18 cellular contexts compared by ENCODE assay signal in genomic region chr9:82940386-82940785, GRCh38.
DNase-seq lines count a peak whose midpoint lies in the region; ATAC-seq and TF ChIP-seq lines count a peak whose summit lies in the region.
"Had no signal": no experiment of that assay in that cellular context is flagged by ENCODE, and none has a peak within 500 bp of the region (broad histone marks: within the 10 kb centered on the region; RNA-seq: fewer than 3 reads in every experiment).

No MANE protein-coding gene starts in this region.

- no peak overlapping the region for H2BK120ac ChIP-seq in mesenchymal stem cell (ENCODE audit: low read depth, low read length)

- H3K27me3 ChIP-seq in mesenchymal stem cell (ENCODE audit: control insufficient read depth in 1 of 2, insufficient read depth in 1 of 2, low read length in 2 of 2) = no peaks in the 10 kb centered on the region
- no peaks in the 10 kb centered on the region for H3K27me3 ChIP-seq in upper lobe of right lung
- H3K27me3 ChIP-seq: BLaER1 treated with 17β-estradiol and CSF1 and Interleukin-3, amounts not matched to agents 10 nM and 100 nM had no signal

- no peak overlapping the region for H3K4me2 ChIP-seq in mesenchymal stem cell (ENCODE audit: low read length, poor library complexity, severe bottlenecking)
- H3K4me2 ChIP-seq: BLaER1 treated with 17β-estradiol and CSF1 and Interleukin-3, amounts not matched to agents 10 nM and 100 nM had no signal

- H3K23ac ChIP-seq in mesenchymal stem cell (ENCODE audit: low read length in 2 of 2) = no peak overlapping the region

- no peak overlapping the region for H2AFZ ChIP-seq in mesenchymal stem cell (ENCODE audit: low read depth, low read length)
- H2AFZ ChIP-seq: GM23248 had no signal

- H4K8ac ChIP-seq in mesenchymal stem cell (ENCODE audit: low read length) = peak overlapping the region; percentile 55

- H3K9ac ChIP-seq in mesenchymal stem cell (ENCODE audit: low read length) = no peak overlapping the region
- H3K9ac ChIP-seq: BLaER1 treated with 17β-estradiol and CSF1 and Interleukin-3, amounts not matched to agents 10 nM and 100 nM; GM23248 had no signal

- H3K27ac ChIP-seq in mesenchymal stem cell (ENCODE audit: low read length, poor library complexity, severe bottlenecking) (no peak overlapping the region), upper lobe of right lung (no peak overlapping the region)
- H3K27ac ChIP-seq: 22Rv1; BLaER1 treated with 17β-estradiol and CSF1 and Interleukin-3, amounts not matched to agents 10 nM and 100 nM; GM23248 had no signal

- intact Hi-C loops in upper lobe of right lung (cut with DNase I) = no loop called here

- peaks cover 3% of the 10 kb centered on the region for H3K9me3 Mint-ChIP-seq in osteocyte (ENCODE audit: unreplicated experiment)

- H3K36me3 ChIP-seq in mesenchymal stem cell (ENCODE audit: control insufficient read depth in 1 of 2, insufficient read depth in 2 of 2, low read depth in 1 of 2, low read length in 2 of 2) = no peaks in the 10 kb centered on the region
- H3K36me3 ChIP-seq in upper lobe of right lung = no peaks in the 10 kb centered on the region
- H3K36me3 ChIP-seq: BLaER1 treated with 17β-estradiol and CSF1 and Interleukin-3, amounts not matched to agents 10 nM and 100 nM had no signal

- no peaks in the 10 kb centered on the region for H3K9me3 ChIP-seq in mesenchymal stem cell (ENCODE audit: control insufficient read depth, low read length)
- H3K9me3 ChIP-seq in upper lobe of right lung = no peaks in the 10 kb centered on the region

- H3K4me1 ChIP-seq in mesenchymal stem cell (ENCODE audit: control insufficient read depth, insufficient read depth, low read depth, low read length) (peaks cover 3% of the 10 kb centered on the region), upper lobe of right lung (no peaks in the 10 kb centered on the region)
- H3K4me1 ChIP-seq: BLaER1 treated with 17β-estradiol and CSF1 and Interleukin-3, amounts not matched to agents 10 nM and 100 nM had no signal

- TF ChIP-seq CTCF in upper lobe of right lung (IDR thresholded peaks at IDR 0.05) = no peak
- TF ChIP-seq CTCF in osteocyte (IDR thresholded peaks at IDR 0.05) = no peak

- H3K4me3 ChIP-seq in mesenchymal stem cell (ENCODE audit: insufficient read depth in 1 of 2, low read depth in 1 of 2, low read length in 2 of 2) (no peak overlapping the region), upper lobe of right lung (no peak overlapping the region)
- H3K4me3 ChIP-seq: BLaER1 treated with 17β-estradiol and CSF1 and Interleukin-3, amounts not matched to agents 10 nM and 100 nM; GM23248 had no signal

- H3K27ac Mint-ChIP-seq in osteocyte (ENCODE audit: unreplicated experiment) = no peak overlapping the region
- H3K27ac Mint-ChIP-seq: B cell; CD8-positive, alpha-beta T cell had no signal

- no peak overlapping the region for H2AK5ac ChIP-seq in mesenchymal stem cell (ENCODE audit: low read length, severe bottlenecking)

- H3K36me3 Mint-ChIP-seq in osteocyte (ENCODE audit: unreplicated experiment) = no peaks in the 10 kb centered on the region
- H3K36me3 Mint-ChIP-seq: CD8-positive, alpha-beta T cell had no signal

- H3K79me1 ChIP-seq in mesenchymal stem cell (replicated peaks; ENCODE audit: low read length, poor library complexity, severe bottlenecking) = no peaks in the 10 kb centered on the region

- DNase-seq in NCI-H446 treated with DMSO at 0.1 percent for 48 hours (lab: John Stamatoyannopoulos, UW) (peak; percentile 25), NCI-H446 (lab: John Stamatoyannopoulos, UW) (no peak), cerebellar cortex (ENCODE audit: low spot score) (peak; percentile 87), mesenchymal stem cell (no peak), upper lobe of right lung (no peak), mesenteric fat pad (ENCODE audit: low spot score) (no peak), osteocyte (ENCODE audit: extremely low spot score, unreplicated experiment) (no peak)
- DNase-seq: CD8-positive, alpha-beta T cell; COR-L47; DMS 273 treated with DMSO at 0.1 percent for 48 hours; DMS53; DND-41; EL; GM23248; H7 had no signal

- peak overlapping the region in 1 of 2 experiments; percentile 11 for H3K14ac ChIP-seq in mesenchymal stem cell (ENCODE audit: low read length in 2 of 2)

- peak overlapping the region in 1 of 2 experiments; percentile 21 for H2BK12ac ChIP-seq in mesenchymal stem cell (ENCODE audit: low read length in 2 of 2)

- no peak for ATAC-seq in upper lobe of right lung
- ATAC-seq: CD8-positive, alpha-beta T cell had no signal

- H3K4me3 Mint-ChIP-seq in osteocyte (ENCODE audit: unreplicated experiment) = no peak overlapping the region
- H3K4me3 Mint-ChIP-seq: B cell; CD8-positive, alpha-beta T cell had no signal

- no peak overlapping the region for H3K4ac ChIP-seq in mesenchymal stem cell (ENCODE audit: low read depth in 1 of 2, low read length in 2 of 2)

- H4K91ac ChIP-seq in mesenchymal stem cell (ENCODE audit: low read length) = no peak overlapping the region

- no peak overlapping the region for H2BK15ac ChIP-seq in mesenchymal stem cell (ENCODE audit: low read depth, poor library complexity, severe bottlenecking)

- no peak overlapping the region for H2BK5ac ChIP-seq in mesenchymal stem cell (ENCODE audit: low read depth, low read length, poor library complexity, severe bottlenecking)

- WGBS in mesenchymal stem cell = 95% methylated on average over 7 of the region's 8 CpGs

- H3K4me1 Mint-ChIP-seq in osteocyte (ENCODE audit: unreplicated experiment) = no peaks in the 10 kb centered on the region
- H3K4me1 Mint-ChIP-seq: B cell had no signal

- H3K18ac ChIP-seq in mesenchymal stem cell (ENCODE audit: low read depth in 1 of 2, low read length in 2 of 2) = no peak overlapping the region

- H3K27me3 Mint-ChIP-seq in osteocyte (ENCODE audit: unreplicated experiment) = no peaks in the 10 kb centered on the region
- H3K27me3 Mint-ChIP-seq: B cell had no signal

Comparison
In these comparisons a context has a peak if more than half of its experiments do, and no peak if none do; other contexts are left out.
1. DNase-seq: peak in NCI-H446 treated with DMSO at 0.1 percent for 48 hours (single experiment) and cerebellar cortex (single experiment); none in NCI-H446 (0 of 2), mesenchymal stem cell (single experiment), upper lobe of right lung (single experiment), mesenteric fat pad (single experiment) and osteocyte (single experiment).